Comparison of ENCODE assay signal across 11 cellular contexts in the genomic region with DNA sequence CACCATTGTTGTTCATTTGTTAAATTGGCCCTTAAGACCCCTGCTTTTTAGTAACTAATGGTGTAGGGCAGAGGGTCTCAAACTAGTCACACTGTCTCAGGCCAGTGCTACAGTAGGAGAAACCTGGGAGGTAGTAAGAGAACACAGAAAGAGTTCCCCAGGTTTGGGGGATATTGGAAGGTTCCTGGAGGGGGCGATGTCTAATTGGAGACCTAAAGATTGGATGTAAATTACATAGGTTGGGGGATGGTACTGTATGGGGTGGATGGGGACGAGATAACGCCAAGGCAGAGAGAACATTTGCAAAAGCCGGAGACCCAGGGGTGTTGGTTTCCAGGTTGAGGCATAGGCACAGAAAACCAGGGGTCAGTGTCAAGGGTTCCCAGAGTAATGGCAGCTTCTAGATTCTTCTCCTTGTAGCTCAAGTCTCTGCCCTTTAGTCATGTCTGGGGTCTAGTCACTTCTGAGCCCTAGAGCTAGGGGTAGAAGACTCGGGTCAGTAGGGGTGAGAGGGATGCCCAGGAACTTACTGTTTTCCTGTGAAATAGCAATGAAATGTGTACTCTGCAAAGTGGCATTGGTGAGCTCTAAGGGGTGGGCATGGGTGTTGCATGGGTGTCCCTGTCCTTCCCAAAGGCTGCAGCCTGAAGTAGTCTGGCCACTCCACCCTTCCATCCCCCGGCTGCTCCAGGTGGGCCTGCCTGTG. TPM values are rescaled to one million over a fixed set of nuclear protein-coding genes. Genes with fewer than 3 reads are reported as not detected.
DNase-seq lines count a peak whose midpoint lies in the region; ATAC-seq and TF ChIP-seq lines count a peak whose summit lies in the region.
"Had no signal": no experiment of that assay in that cellular context is flagged by ENCODE, and none has a peak within 500 bp of the region (broad histone marks: within the 10 kb centered on the region; RNA-seq: fewer than 3 reads in every experiment).

No MANE protein-coding gene starts in this region.

- POLR2A ChIA-PET in activated CD8-positive, alpha-beta T cell treated with anti-CD3 and anti-CD28 coated beads for 36 hours (lab: Charles Lee) = no interaction called here

- H3K36me3 ChIP-seq in tibial artery = peaks cover 27 to 37% (median 37%) of the 10 kb centered on the region in 3 donors

- TF ChIP-seq CTCF in tibial artery (IDR thresholded peaks at IDR 0.05) = no peak
- no peak for TF ChIP-seq CTCF in activated CD8-positive, alpha-beta T cell treated with anti-CD3 and anti-CD28 coated beads for 36 hours (IDR thresholded peaks at IDR 0.05)

- peak overlapping the region; percentile 96 to 99 (median 97) for H3K27ac Mint-ChIP-seq in immature natural killer cell
- H3K27ac Mint-ChIP-seq in activated CD8-positive, alpha-beta T cell treated with anti-CD3 and anti-CD28 coated beads for 36 hours = no peak overlapping the region
- H3K27ac Mint-ChIP-seq: naive B cell had no signal

- peak overlapping the region; percentile 83 to 96 (median 93) for H3K4me3 Mint-ChIP-seq in immature natural killer cell
- no peak overlapping the region for H3K4me3 Mint-ChIP-seq in activated CD8-positive, alpha-beta T cell treated with anti-CD3 and anti-CD28 coated beads for 36 hours
- H3K4me3 Mint-ChIP-seq: naive B cell had no signal

- no peaks in the 10 kb centered on the region for H3K9me3 Mint-ChIP-seq in immature natural killer cell
- no peaks in the 10 kb centered on the region for H3K9me3 Mint-ChIP-seq in activated CD8-positive, alpha-beta T cell treated with anti-CD3 and anti-CD28 coated beads for 36 hours
- H3K9me3 Mint-ChIP-seq: naive B cell had no signal

- H3K4me3 ChIP-seq in tibial artery = no peak overlapping the region

- DNase-seq in activated effector memory CD4-positive, alpha-beta T cell treated with anti-CD3 and anti-CD28 coated beads, Interleukin-2, amount 50 U/mL, for 16 hours = peak; percentile 13
- DNase-seq in activated effector memory CD4-positive, alpha-beta T cell treated with Interleukin-2 at 50 U/mL for 16 hours = no peak
- DNase-seq in immature natural killer cell (no peak), tibial artery (no peak)
- no peak for DNase-seq in activated CD8-positive, alpha-beta T cell treated with anti-CD3 and anti-CD28 coated beads for 36 hours
- DNase-seq: activated gamma-delta T cell treated with Interleukin-2 at 50 U/mL for 16 hours, naive B cell, NCI-H2029 treated with DMSO at 0.1 percent for 48 hours had no signal

- peak overlapping the region; percentile 62 for H3K27ac ChIP-seq in angular gyrus (ENCODE audit: low read depth, low read length)
- peak overlapping the region; percentile 88 to 91 for H3K27ac ChIP-seq in tibial artery

- peaks cover 3 to 86% (median 83%) of the 10 kb centered on the region in 4 donors for H3K4me1 ChIP-seq in tibial artery

- H3K4me1 Mint-ChIP-seq in immature natural killer cell = peaks cover 96 to 99% of the 10 kb centered on the region in 2 donors
- H3K4me1 Mint-ChIP-seq in activated CD8-positive, alpha-beta T cell treated with anti-CD3 and anti-CD28 coated beads for 36 hours (ENCODE audit: low read depth) = peaks cover 19% of the 10 kb centered on the region

- no peaks in the 10 kb centered on the region for H3K27me3 ChIP-seq in tibial artery

- intact Hi-C loops in tibial artery (cut with DNase I; ENCODE audit: low total_unique reads) = no loop called here
- intact Hi-C loops in activated CD8-positive, alpha-beta T cell treated with anti-CD3 and anti-CD28 coated beads for 36 hours (cut with micrococcal nuclease) = no loop called here

- H3K9me3 ChIP-seq in tibial artery = no peaks in the 10 kb centered on the region

- ATAC-seq in GM21576 (IDR thresholded peaks at IDR 0.05; ENCODE audit: unreplicated experiment) (no peak), HG03442 (IDR thresholded peaks at IDR 0.05; ENCODE audit: unreplicated experiment) (no peak)
- ATAC-seq in activated CD8-positive, alpha-beta T cell treated with anti-CD3 and anti-CD28 coated beads for 36 hours = no peak

- H3K27me3 Mint-ChIP-seq in immature natural killer cell (ENCODE audit: low read depth in 3 of 3) = peaks cover 9 to 12% (median 11%) of the 10 kb centered on the region in 3 donors
- H3K27me3 Mint-ChIP-seq in activated CD8-positive, alpha-beta T cell treated with anti-CD3 and anti-CD28 coated beads for 36 hours = no peaks in the 10 kb centered on the region
- H3K27me3 Mint-ChIP-seq: naive B cell had no signal

- CTCF ChIA-PET in activated CD8-positive, alpha-beta T cell treated with anti-CD3 and anti-CD28 coated beads for 36 hours (lab: Charles Lee) = no interaction called here

- H3K36me3 Mint-ChIP-seq in immature natural killer cell = peaks cover 20 to 29% (median 26%) of the 10 kb centered on the region in 3 donors
- H3K36me3 Mint-ChIP-seq in activated CD8-positive, alpha-beta T cell treated with anti-CD3 and anti-CD28 coated beads for 36 hours (ENCODE audit: low read depth) = no peaks in the 10 kb centered on the region
- H3K36me3 Mint-ChIP-seq: naive B cell had no signal

RNA-seq across cellular contexts. Expression of a gene that starts 21.8 kb away (rescaled TPM):
- polyA plus RNA-seq in immature natural killer cell = 100 to 1,000 TPM in 1 of 3 donors, 10 to 100 TPM in 2; 36.8 to 216 (median 71.4) TPM
- total RNA-seq in activated CD8-positive, alpha-beta T cell treated with anti-CD3 and anti-CD28 coated beads for 36 hours = 1 to 10 TPM; 2.7 to 2.8 TPM
